1 cellular context compared by ENCODE assay signal in the genomic region with DNA sequence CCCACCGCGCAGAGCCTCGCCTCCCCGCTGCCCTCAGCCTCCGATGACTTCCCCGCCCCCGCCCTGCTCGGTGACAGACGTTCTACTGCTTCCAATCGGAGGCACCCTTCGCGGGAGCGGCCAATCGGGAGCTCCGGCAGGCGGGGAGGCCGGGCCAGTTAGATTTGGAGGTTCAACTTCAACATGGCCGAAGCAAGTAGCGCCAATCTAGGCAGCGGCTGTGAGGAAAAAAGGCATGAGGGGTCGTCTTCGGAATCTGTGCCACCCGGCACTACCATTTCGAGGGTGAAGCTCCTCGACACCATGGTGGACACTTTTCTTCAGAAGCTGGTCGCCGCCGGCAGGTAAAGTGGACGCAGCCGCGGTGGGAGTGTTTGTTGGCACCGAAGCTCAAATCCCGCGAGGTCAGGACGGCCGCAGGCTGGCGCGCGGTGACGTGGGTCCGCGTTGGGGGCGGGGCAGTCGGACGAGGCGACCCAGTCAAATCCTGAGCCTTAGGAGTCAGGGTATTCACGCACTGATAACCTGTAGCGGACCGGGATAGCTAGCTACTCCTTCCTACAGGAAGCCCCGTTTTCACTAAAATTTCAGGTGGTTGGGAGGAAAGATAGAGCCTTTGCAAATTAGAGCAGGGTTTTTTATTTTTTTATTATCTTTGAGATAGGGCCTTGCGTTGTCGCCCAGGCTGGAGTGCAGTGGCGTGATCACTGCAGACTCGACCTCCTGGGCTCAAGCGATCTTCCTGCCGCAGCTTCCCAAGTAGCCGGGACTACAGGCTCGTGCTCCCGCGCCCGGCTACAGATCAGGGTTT.
TF ChIP-seq lines count a peak whose summit lies in the region.

A gene with protein sequence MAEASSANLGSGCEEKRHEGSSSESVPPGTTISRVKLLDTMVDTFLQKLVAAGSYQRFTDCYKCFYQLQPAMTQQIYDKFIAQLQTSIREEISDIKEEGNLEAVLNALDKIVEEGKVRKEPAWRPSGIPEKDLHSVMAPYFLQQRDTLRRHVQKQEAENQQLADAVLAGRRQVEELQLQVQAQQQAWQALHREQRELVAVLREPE (plus strand): TSS at position 175 of the 811 bp plus-strand sequence. CDS start 9 bp downstream, at position 184.

TF ChIP-seq in HepG2, 621 proteins besides CTCF, POLR2A, EP300 and RAD21 (continued from another document and continues in another):
- TF ChIP-seq, protein P1, sequence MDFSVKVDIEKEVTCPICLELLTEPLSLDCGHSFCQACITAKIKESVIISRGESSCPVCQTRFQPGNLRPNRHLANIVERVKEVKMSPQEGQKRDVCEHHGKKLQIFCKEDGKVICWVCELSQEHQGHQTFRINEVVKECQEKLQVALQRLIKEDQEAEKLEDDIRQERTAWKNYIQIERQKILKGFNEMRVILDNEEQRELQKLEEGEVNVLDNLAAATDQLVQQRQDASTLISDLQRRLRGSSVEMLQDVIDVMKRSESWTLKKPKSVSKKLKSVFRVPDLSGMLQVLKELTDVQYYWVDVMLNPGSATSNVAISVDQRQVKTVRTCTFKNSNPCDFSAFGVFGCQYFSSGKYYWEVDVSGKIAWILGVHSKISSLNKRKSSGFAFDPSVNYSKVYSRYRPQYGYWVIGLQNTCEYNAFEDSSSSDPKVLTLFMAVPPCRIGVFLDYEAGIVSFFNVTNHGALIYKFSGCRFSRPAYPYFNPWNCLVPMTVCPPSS (IDR thresholded peaks at IDR 0.05) = no peak
- TF ChIP-seq ZNF205 (CRISPR knock-in tag; IDR thresholded peaks at IDR 0.05) (no peak), MAFK (conservative IDR thresholded peaks at IDR 0.05 in 1 of 2, IDR thresholded peaks at IDR 0.05 in 1 of 2; ENCODE audit: low read length in 2 of 2) (no peak), ZNF652 (CRISPR knock-in tag; IDR thresholded peaks at IDR 0.05; ENCODE audit: borderline replicate concordance, low read depth) (no peak), ZNF225 (CRISPR knock-in tag; IDR thresholded peaks at IDR 0.05) (peak; percentile 86), ZNF143 (CRISPR knock-in tag; IDR thresholded peaks at IDR 0.05) (peak; percentile 56), CAMTA2 (CRISPR knock-in tag; IDR thresholded peaks at IDR 0.05; ENCODE audit: borderline replicate concordance) (no peak), GATA4 (IDR thresholded peaks at IDR 0.05; ENCODE audit: borderline replicate concordance, low read depth) (no peak; the same call in 1 of the 2 replicates), ETV5 (CRISPR knock-in tag; IDR thresholded peaks at IDR 0.05; ENCODE audit: borderline replicate concordance) (no peak), POGZ (CRISPR knock-in tag; IDR thresholded peaks at IDR 0.05) (peak; percentile 80; the same call in 1 of the 2 replicates), HOXA7 (CRISPR knock-in tag; IDR thresholded peaks at IDR 0.05) (no peak), NFE2 (CRISPR knock-in tag; IDR thresholded peaks at IDR 0.05) (no peak), CCAR2 (optimal IDR thresholded peaks at IDR 0.05; ENCODE audit: low read depth, low read length) (no peak), NFATC3 (CRISPR knock-in tag; IDR thresholded peaks at IDR 0.05) (no peak), ZNF230 (CRISPR knock-in tag; IDR thresholded peaks at IDR 0.05) (0 out of 2 replicates have a peak, but pooled peaks have one; percentile 77), ZFP36L2 (CRISPR knock-in tag; IDR thresholded peaks at IDR 0.05) (no peak), KAT2B (IDR thresholded peaks at IDR 0.05; ENCODE audit: borderline replicate concordance, low read depth, low read length) (no peak), ZFP1 (CRISPR knock-in tag; IDR thresholded peaks at IDR 0.05) (no peak), ZNF44 (CRISPR knock-in tag; IDR thresholded peaks at IDR 0.05) (no peak), MXD4 (CRISPR knock-in tag; IDR thresholded peaks at IDR 0.05) (peak; percentile 29; the same call in 1 of the 2 replicates), ZMYM3 (CRISPR knock-in tag; IDR thresholded peaks at IDR 0.05) (no peak; the same call in 1 of the 2 replicates), SALL2 (CRISPR knock-in tag; IDR thresholded peaks at IDR 0.05) (peak; percentile 93), HNRNPL (IDR thresholded peaks at IDR 0.05; ENCODE audit: low read depth, low read length) (peak; percentile 67; the same call in 1 of the 2 replicates), ZNF558 (CRISPR knock-in tag; IDR thresholded peaks at IDR 0.05; ENCODE audit: borderline replicate concordance) (peak; percentile 58; the same call in 1 of the 2 replicates)
- TF ChIP-seq, protein P2, sequence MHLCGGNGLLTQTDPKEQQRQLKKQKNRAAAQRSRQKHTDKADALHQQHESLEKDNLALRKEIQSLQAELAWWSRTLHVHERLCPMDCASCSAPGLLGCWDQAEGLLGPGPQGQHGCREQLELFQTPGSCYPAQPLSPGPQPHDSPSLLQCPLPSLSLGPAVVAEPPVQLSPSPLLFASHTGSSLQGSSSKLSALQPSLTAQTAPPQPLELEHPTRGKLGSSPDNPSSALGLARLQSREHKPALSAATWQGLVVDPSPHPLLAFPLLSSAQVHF (CRISPR knock-in tag; IDR thresholded peaks at IDR 0.05) = peak; percentile 39; the same call in 1 of the 2 replicates
- TF ChIP-seq, protein P3, sequence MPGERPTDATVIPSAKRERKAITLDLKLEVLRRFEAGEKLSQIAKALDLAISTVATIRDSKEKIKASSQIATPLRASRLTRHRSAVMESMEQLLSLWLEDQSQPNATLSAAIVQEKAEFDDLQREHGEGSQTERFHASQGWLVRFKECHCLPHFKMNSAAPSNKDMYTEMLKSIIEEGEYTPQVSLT (CRISPR knock-in tag; IDR thresholded peaks at IDR 0.05; ENCODE audit: borderline replicate concordance, low read depth) = no peak
- TF ChIP-seq, protein P4, sequence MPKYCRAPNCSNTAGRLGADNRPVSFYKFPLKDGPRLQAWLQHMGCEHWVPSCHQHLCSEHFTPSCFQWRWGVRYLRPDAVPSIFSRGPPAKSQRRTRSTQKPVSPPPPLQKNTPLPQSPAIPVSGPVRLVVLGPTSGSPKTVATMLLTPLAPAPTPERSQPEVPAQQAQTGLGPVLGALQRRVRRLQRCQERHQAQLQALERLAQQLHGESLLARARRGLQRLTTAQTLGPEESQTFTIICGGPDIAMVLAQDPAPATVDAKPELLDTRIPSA (CRISPR knock-in tag; IDR thresholded peaks at IDR 0.05; ENCODE audit: borderline replicate concordance) = no peak
- TF ChIP-seq, protein P5, sequence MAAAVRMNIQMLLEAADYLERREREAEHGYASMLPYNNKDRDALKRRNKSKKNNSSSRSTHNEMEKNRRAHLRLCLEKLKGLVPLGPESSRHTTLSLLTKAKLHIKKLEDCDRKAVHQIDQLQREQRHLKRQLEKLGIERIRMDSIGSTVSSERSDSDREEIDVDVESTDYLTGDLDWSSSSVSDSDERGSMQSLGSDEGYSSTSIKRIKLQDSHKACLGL (CRISPR knock-in tag; IDR thresholded peaks at IDR 0.05) = no peak
- TF ChIP-seq, protein P6, sequence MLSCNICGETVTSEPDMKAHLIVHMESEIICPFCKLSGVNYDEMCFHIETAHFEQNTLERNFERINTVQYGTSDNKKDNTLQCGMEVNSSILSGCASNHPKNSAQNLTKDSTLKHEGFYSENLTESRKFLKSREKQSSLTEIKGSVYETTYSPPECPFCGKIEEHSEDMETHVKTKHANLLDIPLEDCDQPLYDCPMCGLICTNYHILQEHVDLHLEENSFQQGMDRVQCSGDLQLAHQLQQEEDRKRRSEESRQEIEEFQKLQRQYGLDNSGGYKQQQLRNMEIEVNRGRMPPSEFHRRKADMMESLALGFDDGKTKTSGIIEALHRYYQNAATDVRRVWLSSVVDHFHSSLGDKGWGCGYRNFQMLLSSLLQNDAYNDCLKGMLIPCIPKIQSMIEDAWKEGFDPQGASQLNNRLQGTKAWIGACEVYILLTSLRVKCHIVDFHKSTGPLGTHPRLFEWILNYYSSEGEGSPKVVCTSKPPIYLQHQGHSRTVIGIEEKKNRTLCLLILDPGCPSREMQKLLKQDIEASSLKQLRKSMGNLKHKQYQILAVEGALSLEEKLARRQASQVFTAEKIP (CRISPR knock-in tag; IDR thresholded peaks at IDR 0.05; ENCODE audit: borderline replicate concordance) = no peak
- TF ChIP-seq, protein P7, sequence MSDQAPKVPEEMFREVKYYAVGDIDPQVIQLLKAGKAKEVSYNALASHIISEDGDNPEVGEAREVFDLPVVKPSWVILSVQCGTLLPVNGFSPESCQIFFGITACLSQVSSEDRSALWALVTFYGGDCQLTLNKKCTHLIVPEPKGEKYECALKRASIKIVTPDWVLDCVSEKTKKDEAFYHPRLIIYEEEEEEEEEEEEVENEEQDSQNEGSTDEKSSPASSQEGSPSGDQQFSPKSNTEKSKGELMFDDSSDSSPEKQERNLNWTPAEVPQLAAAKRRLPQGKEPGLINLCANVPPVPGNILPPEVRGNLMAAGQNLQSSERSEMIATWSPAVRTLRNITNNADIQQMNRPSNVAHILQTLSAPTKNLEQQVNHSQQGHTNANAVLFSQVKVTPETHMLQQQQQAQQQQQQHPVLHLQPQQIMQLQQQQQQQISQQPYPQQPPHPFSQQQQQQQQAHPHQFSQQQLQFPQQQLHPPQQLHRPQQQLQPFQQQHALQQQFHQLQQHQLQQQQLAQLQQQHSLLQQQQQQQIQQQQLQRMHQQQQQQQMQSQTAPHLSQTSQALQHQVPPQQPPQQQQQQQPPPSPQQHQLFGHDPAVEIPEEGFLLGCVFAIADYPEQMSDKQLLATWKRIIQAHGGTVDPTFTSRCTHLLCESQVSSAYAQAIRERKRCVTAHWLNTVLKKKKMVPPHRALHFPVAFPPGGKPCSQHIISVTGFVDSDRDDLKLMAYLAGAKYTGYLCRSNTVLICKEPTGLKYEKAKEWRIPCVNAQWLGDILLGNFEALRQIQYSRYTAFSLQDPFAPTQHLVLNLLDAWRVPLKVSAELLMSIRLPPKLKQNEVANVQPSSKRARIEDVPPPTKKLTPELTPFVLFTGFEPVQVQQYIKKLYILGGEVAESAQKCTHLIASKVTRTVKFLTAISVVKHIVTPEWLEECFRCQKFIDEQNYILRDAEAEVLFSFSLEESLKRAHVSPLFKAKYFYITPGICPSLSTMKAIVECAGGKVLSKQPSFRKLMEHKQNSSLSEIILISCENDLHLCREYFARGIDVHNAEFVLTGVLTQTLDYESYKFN (CRISPR knock-in tag; conservative IDR thresholded peaks at IDR 0.05) = peak; percentile 63
- TF ChIP-seq, protein P8, sequence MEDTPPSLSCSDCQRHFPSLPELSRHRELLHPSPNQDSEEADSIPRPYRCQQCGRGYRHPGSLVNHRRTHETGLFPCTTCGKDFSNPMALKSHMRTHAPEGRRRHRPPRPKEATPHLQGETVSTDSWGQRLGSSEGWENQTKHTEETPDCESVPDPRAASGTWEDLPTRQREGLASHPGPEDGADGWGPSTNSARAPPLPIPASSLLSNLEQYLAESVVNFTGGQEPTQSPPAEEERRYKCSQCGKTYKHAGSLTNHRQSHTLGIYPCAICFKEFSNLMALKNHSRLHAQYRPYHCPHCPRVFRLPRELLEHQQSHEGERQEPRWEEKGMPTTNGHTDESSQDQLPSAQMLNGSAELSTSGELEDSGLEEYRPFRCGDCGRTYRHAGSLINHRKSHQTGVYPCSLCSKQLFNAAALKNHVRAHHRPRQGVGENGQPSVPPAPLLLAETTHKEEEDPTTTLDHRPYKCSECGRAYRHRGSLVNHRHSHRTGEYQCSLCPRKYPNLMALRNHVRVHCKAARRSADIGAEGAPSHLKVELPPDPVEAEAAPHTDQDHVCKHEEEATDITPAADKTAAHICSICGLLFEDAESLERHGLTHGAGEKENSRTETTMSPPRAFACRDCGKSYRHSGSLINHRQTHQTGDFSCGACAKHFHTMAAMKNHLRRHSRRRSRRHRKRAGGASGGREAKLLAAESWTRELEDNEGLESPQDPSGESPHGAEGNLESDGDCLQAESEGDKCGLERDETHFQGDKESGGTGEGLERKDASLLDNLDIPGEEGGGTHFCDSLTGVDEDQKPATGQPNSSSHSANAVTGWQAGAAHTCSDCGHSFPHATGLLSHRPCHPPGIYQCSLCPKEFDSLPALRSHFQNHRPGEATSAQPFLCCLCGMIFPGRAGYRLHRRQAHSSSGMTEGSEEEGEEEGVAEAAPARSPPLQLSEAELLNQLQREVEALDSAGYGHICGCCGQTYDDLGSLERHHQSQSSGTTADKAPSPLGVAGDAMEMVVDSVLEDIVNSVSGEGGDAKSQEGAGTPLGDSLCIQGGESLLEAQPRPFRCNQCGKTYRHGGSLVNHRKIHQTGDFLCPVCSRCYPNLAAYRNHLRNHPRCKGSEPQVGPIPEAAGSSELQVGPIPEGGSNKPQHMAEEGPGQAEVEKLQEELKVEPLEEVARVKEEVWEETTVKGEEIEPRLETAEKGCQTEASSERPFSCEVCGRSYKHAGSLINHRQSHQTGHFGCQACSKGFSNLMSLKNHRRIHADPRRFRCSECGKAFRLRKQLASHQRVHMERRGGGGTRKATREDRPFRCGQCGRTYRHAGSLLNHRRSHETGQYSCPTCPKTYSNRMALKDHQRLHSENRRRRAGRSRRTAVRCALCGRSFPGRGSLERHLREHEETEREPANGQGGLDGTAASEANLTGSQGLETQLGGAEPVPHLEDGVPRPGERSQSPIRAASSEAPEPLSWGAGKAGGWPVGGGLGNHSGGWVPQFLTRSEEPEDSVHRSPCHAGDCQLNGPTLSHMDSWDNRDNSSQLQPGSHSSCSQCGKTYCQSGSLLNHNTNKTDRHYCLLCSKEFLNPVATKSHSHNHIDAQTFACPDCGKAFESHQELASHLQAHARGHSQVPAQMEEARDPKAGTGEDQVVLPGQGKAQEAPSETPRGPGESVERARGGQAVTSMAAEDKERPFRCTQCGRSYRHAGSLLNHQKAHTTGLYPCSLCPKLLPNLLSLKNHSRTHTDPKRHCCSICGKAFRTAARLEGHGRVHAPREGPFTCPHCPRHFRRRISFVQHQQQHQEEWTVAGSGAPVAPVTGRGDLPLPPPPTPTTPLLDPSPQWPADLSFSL (CRISPR knock-in tag; IDR thresholded peaks at IDR 0.05) = no peak
- TF ChIP-seq, protein P9, sequence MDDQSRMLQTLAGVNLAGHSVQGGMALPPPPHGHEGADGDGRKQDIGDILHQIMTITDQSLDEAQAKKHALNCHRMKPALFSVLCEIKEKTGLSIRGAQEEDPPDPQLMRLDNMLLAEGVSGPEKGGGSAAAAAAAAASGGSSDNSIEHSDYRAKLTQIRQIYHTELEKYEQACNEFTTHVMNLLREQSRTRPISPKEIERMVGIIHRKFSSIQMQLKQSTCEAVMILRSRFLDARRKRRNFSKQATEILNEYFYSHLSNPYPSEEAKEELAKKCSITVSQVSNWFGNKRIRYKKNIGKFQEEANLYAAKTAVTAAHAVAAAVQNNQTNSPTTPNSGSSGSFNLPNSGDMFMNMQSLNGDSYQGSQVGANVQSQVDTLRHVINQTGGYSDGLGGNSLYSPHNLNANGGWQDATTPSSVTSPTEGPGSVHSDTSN (CRISPR knock-in tag; IDR thresholded peaks at IDR 0.05; ENCODE audit: borderline replicate concordance) = no peak
- TF ChIP-seq, protein P10, sequence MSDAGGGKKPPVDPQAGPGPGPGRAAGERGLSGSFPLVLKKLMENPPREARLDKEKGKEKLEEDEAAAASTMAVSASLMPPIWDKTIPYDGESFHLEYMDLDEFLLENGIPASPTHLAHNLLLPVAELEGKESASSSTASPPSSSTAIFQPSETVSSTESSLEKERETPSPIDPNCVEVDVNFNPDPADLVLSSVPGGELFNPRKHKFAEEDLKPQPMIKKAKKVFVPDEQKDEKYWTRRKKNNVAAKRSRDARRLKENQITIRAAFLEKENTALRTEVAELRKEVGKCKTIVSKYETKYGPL (CRISPR knock-in tag; IDR thresholded peaks at IDR 0.05) = no peak
- TF ChIP-seq, protein P11, sequence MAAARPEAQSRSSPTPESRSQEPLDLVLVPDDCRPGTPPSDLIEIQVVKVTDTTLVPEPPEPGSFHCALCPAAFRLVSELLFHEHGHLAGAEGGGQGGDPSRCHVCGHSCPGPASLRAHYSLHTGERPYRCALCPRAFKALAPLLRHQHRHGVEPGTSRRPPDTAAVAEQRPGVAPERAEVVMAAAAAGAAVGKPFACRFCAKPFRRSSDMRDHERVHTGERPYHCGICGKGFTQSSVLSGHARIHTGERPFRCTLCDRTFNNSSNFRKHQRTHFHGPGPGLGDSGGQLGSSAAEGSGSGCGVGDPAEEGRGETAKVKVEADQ (CRISPR knock-in tag; IDR thresholded peaks at IDR 0.05; ENCODE audit: borderline replicate concordance) = no peak; the same call in 1 of the 2 replicates
- TF ChIP-seq, protein P12, sequence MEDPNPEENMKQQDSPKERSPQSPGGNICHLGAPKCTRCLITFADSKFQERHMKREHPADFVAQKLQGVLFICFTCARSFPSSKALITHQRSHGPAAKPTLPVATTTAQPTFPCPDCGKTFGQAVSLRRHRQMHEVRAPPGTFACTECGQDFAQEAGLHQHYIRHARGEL (CRISPR knock-in tag; IDR thresholded peaks at IDR 0.05) = no peak
